Comparison of ENCODE assay signal across 15 cellular contexts in genomic region chr2:168090366-168091019, GRCh38.
DNase-seq lines count a peak whose midpoint lies in the region; ATAC-seq and TF ChIP-seq lines count a peak whose summit lies in the region.
"Had no signal": no experiment of that assay in that cellular context is flagged by ENCODE, and none has a peak within 500 bp of the region (broad histone marks: within the 10 kb centered on the region; RNA-seq: fewer than 3 reads in every experiment).

No MANE protein-coding gene starts in this region.

- no peak for TF ChIP-seq EP300 in gastroesophageal sphincter (IDR thresholded peaks at IDR 0.05)

- WGBS in gastroesophageal sphincter (ENCODE audit: low coverage in 1 of 2), 2 donors: 87 to 90% methylated on average over 4 to 8 of the region's 8 CpGs

- no peaks in the 10 kb centered on the region for H3K9me3 ChIP-seq in gastroesophageal sphincter

- H3K4me1 ChIP-seq in gastroesophageal sphincter: peaks cover 0 to 17% (median 0%) of the 10 kb centered on the region in 3 donors

- H3K36me3 Mint-ChIP-seq in activated naive CD4-positive, alpha-beta T cell treated with anti-CD3 and anti-CD28 coated beads for 36 hours (ENCODE audit: low read depth): peaks cover 15% of the 10 kb centered on the region

- H3K4me3 ChIP-seq in gastroesophageal sphincter: no peak overlapping the region

- no peak overlapping the region for H3K4me3 Mint-ChIP-seq in activated naive CD4-positive, alpha-beta T cell treated with anti-CD3 and anti-CD28 coated beads for 36 hours
- H3K4me3 Mint-ChIP-seq: mesothelial cell of epicardium had no signal

- peak; percentile 20 for DNase-seq in NAMALWA (ENCODE audit: low spot score)
- no peak for DNase-seq in activated naive CD4-positive, alpha-beta T cell treated with anti-CD3 and anti-CD28 coated beads for 36 hours
- DNase-seq in Right ventricle myocardium superior: no peak
- no peak for DNase-seq in NCI-H69 (lab: John Stamatoyannopoulos, UW)
- DNase-seq: activated gamma-delta T cell, cortex of kidney, NCI-H1694 had no signal

- peaks cover 0 to 4% of the 10 kb centered on the region in 2 donors for H3K36me3 ChIP-seq in gastroesophageal sphincter

- CTCF ChIA-PET in activated naive CD4-positive, alpha-beta T cell treated with anti-CD3 and anti-CD28 coated beads for 36 hours (lab: Charles Lee): no interaction called here

- H3K27ac ChIP-seq in gastroesophageal sphincter: no peak overlapping the region
- H3K27ac ChIP-seq: C4-2B, RWPE1 had no signal

- intact Hi-C loops in activated naive CD4-positive, alpha-beta T cell treated with anti-CD3 and anti-CD28 coated beads for 36 hours (cut with micrococcal nuclease): no loop called here
- intact Hi-C loops in Right ventricle myocardium superior (cut with DNase I): no loop called here

- no peak for TF ChIP-seq CTCF in gastroesophageal sphincter (IDR thresholded peaks at IDR 0.05)

- H3K4me1 Mint-ChIP-seq in activated naive CD4-positive, alpha-beta T cell treated with anti-CD3 and anti-CD28 coated beads for 36 hours (ENCODE audit: low read depth): peaks cover 14% of the 10 kb centered on the region

- H3K9me3 Mint-ChIP-seq in activated naive CD4-positive, alpha-beta T cell treated with anti-CD3 and anti-CD28 coated beads for 36 hours: no peaks in the 10 kb centered on the region

- TF ChIP-seq POLR2A in GM18505 (IDR thresholded peaks at IDR 0.05; ENCODE audit: borderline replicate concordance, extremely low read depth, insufficient read depth, insufficient read length) (no peak), gastroesophageal sphincter (IDR thresholded peaks at IDR 0.05) (no peak)

- H3K27me3 Mint-ChIP-seq in activated naive CD4-positive, alpha-beta T cell treated with anti-CD3 and anti-CD28 coated beads for 36 hours (ENCODE audit: low read depth): no peaks in the 10 kb centered on the region

- ATAC-seq in GM18505 (IDR thresholded peaks at IDR 0.05; ENCODE audit: unreplicated experiment): peak; percentile 86
- peak; percentile 93 for ATAC-seq in GM19467 (IDR thresholded peaks at IDR 0.05; ENCODE audit: unreplicated experiment)
- peak; percentile 91 for ATAC-seq in HG02943 (IDR thresholded peaks at IDR 0.05; ENCODE audit: low read depth, unreplicated experiment)
- no peak for ATAC-seq in gastroesophageal sphincter
- ATAC-seq in Right ventricle myocardium superior (ENCODE audit: poor library complexity): no peak
- ATAC-seq: sciatic nerve had no signal

- no peak overlapping the region for H3K27ac Mint-ChIP-seq in activated naive CD4-positive, alpha-beta T cell treated with anti-CD3 and anti-CD28 coated beads for 36 hours
- H3K27ac Mint-ChIP-seq: mesothelial cell of epicardium had no signal

- H3K27me3 ChIP-seq in gastroesophageal sphincter: no peaks in the 10 kb centered on the region

Comparison
In these comparisons a context has a peak if more than half of its experiments do, and no peak if none do; other contexts are left out.
1. ATAC-seq: peak in GM18505 (single experiment), GM19467 (single experiment) and HG02943 (single experiment); none in gastroesophageal sphincter (single experiment) and Right ventricle myocardium superior (single experiment).